8 cellular contexts compared by ENCODE assay signal in genomic region chr11:65778901-65779668, GRCh38. TPM values are rescaled to one million over a fixed set of nuclear protein-coding genes. Genes with fewer than 3 reads are reported as not detected.
DNase-seq lines count a peak whose midpoint lies in the region; ATAC-seq and TF ChIP-seq lines count a peak whose summit lies in the region.

No MANE protein-coding gene starts in this region.

- DNase-seq in GM23338 (ENCODE audit: low spot score) (no peak), WERI-Rb-1 (no peak), foreskin fibroblast (no peak), GM19240 (ENCODE audit: insufficient read length, low spot score) (no peak), NCI-H2081 treated with DMSO at 0.1 percent for 48 hours (lab: John Stamatoyannopoulos, UW) (no peak)

- no peak overlapping the region for H2AFZ ChIP-seq in GM23338

- H3K36me3 Mint-ChIP-seq in GM23338 (ENCODE audit: low read depth) = peaks cover 3% of the 10 kb centered on the region; the same call in 1 of the 3 replicates

- no peaks in the 10 kb centered on the region; the same call in 2 of the 3 replicates for H3K9me3 Mint-ChIP-seq in GM23338

- H3K4me1 ChIP-seq in GM23338 (ENCODE audit: insufficient read depth) (no peaks in the 10 kb centered on the region; the same call in 1 of the 2 replicates), skeletal muscle satellite cell (ENCODE audit: control insufficient read depth, insufficient read depth, low read length) (peaks cover 19% of the 10 kb centered on the region)

- peaks cover 31% of the 10 kb centered on the region for H3K27me3 ChIP-seq in GM23338 (ENCODE audit: insufficient read depth)
- H3K27me3 ChIP-seq in WERI-Rb-1 (ENCODE audit: insufficient read depth, low read depth, severe bottlenecking) = no peaks in the 10 kb centered on the region
- peaks cover 3% of the 10 kb centered on the region for H3K27me3 ChIP-seq in skeletal muscle satellite cell (ENCODE audit: control insufficient read depth, insufficient read depth, low read length)

- ATAC-seq in GM23338 (no peak), HG03469 (IDR thresholded peaks at IDR 0.05; ENCODE audit: unreplicated experiment) (no peak), esophagus mucosa (no peak)

- peak overlapping the region; percentile 83; the same call in 1 of the 2 replicates for H3K4me2 ChIP-seq in GM23338
- H3K4me2 ChIP-seq in skeletal muscle satellite cell (ENCODE audit: low read length) = peak overlapping the region; percentile 97

- no peak overlapping the region for H3K27ac ChIP-seq in GM23338 (ENCODE audit: low read depth)
- H3K27ac ChIP-seq in WERI-Rb-1 = peak overlapping the region; percentile 97; the same call in 1 of the 2 replicates

- H3K36me3 ChIP-seq in GM23338 (ENCODE audit: insufficient read depth) (no peaks in the 10 kb centered on the region), WERI-Rb-1 (peaks cover 44% of the 10 kb centered on the region), skeletal muscle satellite cell (ENCODE audit: insufficient read depth, low read length) (peaks cover 34% of the 10 kb centered on the region)

- H3K9ac ChIP-seq in skeletal muscle satellite cell (ENCODE audit: low read depth, low read length) = peak overlapping the region; percentile 96

- H3K9me3 ChIP-seq in WERI-Rb-1 (ENCODE audit: severe bottlenecking) (no peaks in the 10 kb centered on the region), skeletal muscle satellite cell (replicated peaks; ENCODE audit: low read length) (no peaks in the 10 kb centered on the region)

- H3K27me3 Mint-ChIP-seq in GM23338 (ENCODE audit: insufficient read depth, low read depth, poor library complexity) = peaks cover 31% of the 10 kb centered on the region

- peaks cover 9% of the 10 kb centered on the region for H3K4me1 Mint-ChIP-seq in GM23338

- TF ChIP-seq CTCF in GM23338 (conservative IDR thresholded peaks at IDR 0.05; ENCODE audit: low read depth in 2 of 2) = no peak
- TF ChIP-seq CTCF in WERI-Rb-1 (IDR thresholded peaks at IDR 0.05; ENCODE audit: low read depth, low read length) = no peak
- TF ChIP-seq CTCF in foreskin fibroblast (IDR thresholded peaks at IDR 0.05; ENCODE audit: low read depth, low read length) = no peak

- H3K4me3 Mint-ChIP-seq in GM23338 = no peak overlapping the region

- 0 out of 2 replicates have a peak, but pooled peaks cover 5% of the 10 kb centered on the region for H3F3A ChIP-seq in GM23338 (replicated peaks; ENCODE audit: low read depth)

- H3K27ac Mint-ChIP-seq in GM23338 = no peak overlapping the region

- no peaks in the 10 kb centered on the region for H4K20me1 ChIP-seq in GM23338 (replicated peaks; ENCODE audit: insufficient read depth)

- H3K9me2 ChIP-seq in GM23338 (ENCODE audit: insufficient read depth) = no peaks in the 10 kb centered on the region

- peak overlapping the region; percentile 71 for H3K4me3 ChIP-seq in GM23338
- peak overlapping the region; percentile 86 for H3K4me3 ChIP-seq in WERI-Rb-1 (ENCODE audit: low read depth, low read length)
- peak overlapping the region; percentile 90 to 93 for H3K4me3 ChIP-seq in foreskin fibroblast (ENCODE audit: low read depth in 1 of 2, low read length in 2 of 2)
- H3K4me3 ChIP-seq in skeletal muscle satellite cell (ENCODE audit: low read length) = peak overlapping the region; percentile 99

- no peaks in the 10 kb centered on the region for H3K79me2 ChIP-seq in GM23338 (replicated peaks; ENCODE audit: insufficient read depth)

TF ChIP-seq in GM23338, 12 proteins besides CTCF, POLR2A, EP300 and RAD21 (continues in another document):
- no peak for TF ChIP-seq JUNB (IDR thresholded peaks at IDR 0.05; ENCODE audit: unreplicated experiment)
- TF ChIP-seq, protein P1, sequence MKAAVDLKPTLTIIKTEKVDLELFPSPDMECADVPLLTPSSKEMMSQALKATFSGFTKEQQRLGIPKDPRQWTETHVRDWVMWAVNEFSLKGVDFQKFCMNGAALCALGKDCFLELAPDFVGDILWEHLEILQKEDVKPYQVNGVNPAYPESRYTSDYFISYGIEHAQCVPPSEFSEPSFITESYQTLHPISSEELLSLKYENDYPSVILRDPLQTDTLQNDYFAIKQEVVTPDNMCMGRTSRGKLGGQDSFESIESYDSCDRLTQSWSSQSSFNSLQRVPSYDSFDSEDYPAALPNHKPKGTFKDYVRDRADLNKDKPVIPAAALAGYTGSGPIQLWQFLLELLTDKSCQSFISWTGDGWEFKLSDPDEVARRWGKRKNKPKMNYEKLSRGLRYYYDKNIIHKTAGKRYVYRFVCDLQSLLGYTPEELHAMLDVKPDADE (IDR thresholded peaks at IDR 0.05) = no peak
- no peak for TF ChIP-seq EZH2phosphoT487 (IDR thresholded peaks at IDR 0.05; ENCODE audit: unreplicated experiment)
- TF ChIP-seq NANOG (IDR thresholded peaks at IDR 0.05; ENCODE audit: borderline replicate concordance) = no peak
- no peak for TF ChIP-seq ZNF462 (CRISPR knock-in tag; IDR thresholded peaks at IDR 0.05)
- TF ChIP-seq STAT1 (IDR thresholded peaks at IDR 0.05; ENCODE audit: unreplicated experiment) = no peak
- TF ChIP-seq POLR2AphosphoS5 (IDR thresholded peaks at IDR 0.05; ENCODE audit: low read depth) = no peak
- no peak for TF ChIP-seq ZNF114 (CRISPR knock-in tag; IDR thresholded peaks at IDR 0.05)

RNA-seq across cellular contexts. Expression of gene AP5B1, which starts 1.7 kb away (rescaled TPM):
- total RNA-seq in GM23338 (2014; rRNA removed; shearing (Covaris generic)) = 12.5 and 16.1 TPM in 2 replicates
- 3.1 TPM in 2 replicates for polyA plus RNA-seq in GM23338 (2016; fragmentation: Nextera tagmentation; extraction: Ambion mirVana)
- total RNA-seq in skeletal muscle satellite cell (2012; rRNA removed) = 12.2 and 13.4 TPM in 2 replicates
- total RNA-seq in esophagus mucosa = 18.2 TPM

RNA-seq across cellular contexts. Expression of gene OVOL1, which starts 7.8 kb away (rescaled TPM):
- 3.3 and 5.1 TPM in 2 replicates for total RNA-seq in GM23338 (2014; rRNA removed; shearing (Covaris generic))
- 1.4 and 1.5 TPM in 2 replicates for polyA plus RNA-seq in GM23338 (2016; fragmentation: Nextera tagmentation; extraction: Ambion mirVana)
- not detected in 2 replicates for total RNA-seq in skeletal muscle satellite cell (2012; rRNA removed)
- total RNA-seq in esophagus mucosa = 49.0 TPM

RNA-seq across cellular contexts. Expression of gene SNX32, which starts 54.7 kb away (rescaled TPM):
- total RNA-seq in GM23338 (2014; rRNA removed; shearing (Covaris generic)) = 0.49 TPM in 1 of 2 replicates, not detected in the other
- 1.2 and 2.4 TPM in 2 replicates for polyA plus RNA-seq in GM23338 (2016; fragmentation: Nextera tagmentation; extraction: Ambion mirVana)
- total RNA-seq in skeletal muscle satellite cell (2012; rRNA removed) = 0.22 and 0.25 TPM in 2 replicates
- 0.12 TPM for total RNA-seq in esophagus mucosa

RNA-seq across cellular contexts. Expression of gene RNASEH2C, which starts 58.5 kb away (rescaled TPM):
- total RNA-seq in GM23338 (2014; rRNA removed; shearing (Covaris generic)) = 37.8 and 70.8 TPM in 2 replicates
- polyA plus RNA-seq in GM23338 (2016; fragmentation: Nextera tagmentation; extraction: Ambion mirVana) = 73.2 and 74.8 TPM in 2 replicates
- total RNA-seq in skeletal muscle satellite cell (2012; rRNA removed) = 53.7 and 64.7 TPM in 2 replicates
- total RNA-seq in esophagus mucosa = 28.7 TPM
